Comparison of ENCODE assay signal across 13 cellular contexts in the genomic region with DNA sequence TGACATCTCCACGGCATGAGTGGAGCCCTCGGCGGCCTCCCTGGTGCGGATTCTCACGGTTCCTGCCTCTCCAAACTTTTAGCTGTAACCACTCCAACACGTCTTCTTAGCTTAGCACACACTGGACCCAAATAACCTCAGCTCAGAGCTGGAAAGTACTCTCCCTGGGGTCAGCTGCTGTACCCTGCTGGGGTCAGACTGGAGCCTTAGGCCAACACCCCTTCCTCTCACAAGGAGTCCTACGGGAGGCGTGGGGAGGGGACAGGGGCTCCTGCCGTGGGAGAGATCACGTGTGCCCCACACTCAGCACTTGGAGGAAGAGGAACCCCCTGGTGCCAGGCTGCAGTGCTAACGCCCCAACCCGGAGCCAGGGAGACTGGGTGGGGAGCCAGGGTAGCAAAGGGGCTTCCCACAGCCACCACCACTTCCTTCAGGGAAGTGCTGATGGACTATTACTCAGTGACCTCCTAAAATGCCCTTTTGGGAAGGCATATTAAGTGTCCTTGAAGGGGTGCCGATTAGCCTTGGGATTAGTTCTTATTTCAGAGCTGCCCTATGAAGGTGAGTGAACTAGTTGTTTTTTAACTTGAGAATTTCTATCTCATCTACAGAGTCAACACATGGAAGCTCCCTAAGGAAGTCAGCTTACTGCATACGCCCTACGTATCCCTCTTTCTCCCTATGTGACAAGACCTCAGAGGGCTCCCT.
A peak's percentile ranks its signal among the peaks of the same experiment; 100 is the strongest.
DNase-seq lines count a peak whose midpoint lies in the region; ATAC-seq and TF ChIP-seq lines count a peak whose summit lies in the region.
"Had no signal": no experiment of that assay in that cellular context is flagged by ENCODE, and none has a peak within 500 bp of the region (broad histone marks: within the 10 kb centered on the region; RNA-seq: fewer than 3 reads in every experiment).

No MANE protein-coding gene starts in this region.

- no peak overlapping the region for H3K4me3 ChIP-seq in endodermal cell (ENCODE audit: low read length)

- peaks cover 88% of the 10 kb centered on the region for H3K36me3 ChIP-seq in endodermal cell (ENCODE audit: control insufficient read depth, insufficient read depth, low read length)

- H3K27ac ChIP-seq in endodermal cell (ENCODE audit: low read depth, low read length) = no peak overlapping the region

- DNase-seq in HFFc6 (no peak), endodermal cell (no peak), lung microvascular endothelial cell (ENCODE audit: low read depth in 2 of 2) (peak; percentile 53 to 78), smooth muscle cell of the brain vasculature (ENCODE audit: low read depth, low spot score) (peak; percentile 36), OCI-M2 (lab: John Stamatoyannopoulos, UW; ENCODE audit: unreplicated experiment) (no peak)
- no peak for DNase-seq in stimulated activated CD4-positive, alpha-beta T cell treated with anti-CD3 and anti-CD28 coated beads, Interleukin-2, amount 100 ng/mL, for 24 hours
- DNase-seq: activated CD8-positive, alpha-beta T cell treated with anti-CD3 and anti-CD28 coated beads for 36 hours; activated naive CD4-positive, alpha-beta T cell treated with anti-CD3 and anti-CD28 coated beads, Interleukin-2, amount 50 U/mL, for 16 hours; naive thymus-derived CD8-positive, alpha-beta T cell; NCI-H748 treated with DMSO at 0.1 percent for 48 hours; stimulated activated CD4-positive, alpha-beta T cell treated with anti-CD3 and anti-CD28 coated beads, Interleukin-4, amount 100 ng/mL, for 1 hour had no signal

- H3K27me3 ChIP-seq in endodermal cell (ENCODE audit: control insufficient read depth, insufficient read depth, low read length, poor library complexity, severe bottlenecking) = no peaks in the 10 kb centered on the region

- peak overlapping the region; percentile 31 for H3K4me3 Mint-ChIP-seq in HFFc6
- H3K4me3 Mint-ChIP-seq in endodermal cell = no peak overlapping the region
- H3K4me3 Mint-ChIP-seq: activated CD8-positive, alpha-beta T cell treated with anti-CD3 and anti-CD28 coated beads for 36 hours; naive thymus-derived CD8-positive, alpha-beta T cell had no signal

- peak overlapping the region; percentile 67 for H3K27ac Mint-ChIP-seq in HFFc6
- H3K27ac Mint-ChIP-seq in endodermal cell = peak overlapping the region; percentile 65
- H3K27ac Mint-ChIP-seq: activated CD8-positive, alpha-beta T cell treated with anti-CD3 and anti-CD28 coated beads for 36 hours had no signal

- WGBS in endodermal cell (ENCODE audit: insufficient coverage in 1 of 2, insufficient read length in 1 of 2), 2 experiments = 92 to 95% methylated on average over 12 to 15 of the region's 15 CpGs

- no peaks in the 10 kb centered on the region for H3K9me3 ChIP-seq in endodermal cell (ENCODE audit: control insufficient read depth, low read length)

- peaks cover 100% of the 10 kb centered on the region for H3K4me1 Mint-ChIP-seq in HFFc6 (ENCODE audit: low read depth)
- H3K4me1 Mint-ChIP-seq in endodermal cell = peaks cover 37% of the 10 kb centered on the region

- ATAC-seq in GM18861 (IDR thresholded peaks at IDR 0.05; ENCODE audit: unreplicated experiment) (no peak), GM19328 (IDR thresholded peaks at IDR 0.05; ENCODE audit: unreplicated experiment) (no peak)
- ATAC-seq: activated CD8-positive, alpha-beta T cell treated with anti-CD3 and anti-CD28 coated beads for 36 hours; naive thymus-derived CD8-positive, alpha-beta T cell had no signal

- TF ChIP-seq CTCF in HFFc6 (IDR thresholded peaks at IDR 0.05) (no peak), endodermal cell (conservative IDR thresholded peaks at IDR 0.05) (no peak)

- H3K9me3 Mint-ChIP-seq in HFFc6 = no peaks in the 10 kb centered on the region
- H3K9me3 Mint-ChIP-seq in endodermal cell = no peaks in the 10 kb centered on the region
- H3K9me3 Mint-ChIP-seq: activated CD8-positive, alpha-beta T cell treated with anti-CD3 and anti-CD28 coated beads for 36 hours; naive thymus-derived CD8-positive, alpha-beta T cell had no signal

- peaks cover 16% of the 10 kb centered on the region; the same call in 1 of the 2 replicates for H3K36me3 Mint-ChIP-seq in HFFc6 (ENCODE audit: low read depth)
- H3K36me3 Mint-ChIP-seq in endodermal cell (ENCODE audit: low read depth) = peaks cover 65% of the 10 kb centered on the region

- peaks cover 34% of the 10 kb centered on the region for H3K4me1 ChIP-seq in endodermal cell (ENCODE audit: control insufficient read depth, insufficient read depth, low read length)

- H3K27me3 Mint-ChIP-seq in HFFc6 (ENCODE audit: insufficient read depth) (0 out of 2 replicates have a peak, but pooled peaks cover 2% of the 10 kb centered on the region), endodermal cell (ENCODE audit: insufficient read depth) (no peaks in the 10 kb centered on the region)
- H3K27me3 Mint-ChIP-seq: activated CD8-positive, alpha-beta T cell treated with anti-CD3 and anti-CD28 coated beads for 36 hours; naive thymus-derived CD8-positive, alpha-beta T cell had no signal

- no peak overlapping the region for H3K9ac ChIP-seq in endodermal cell (ENCODE audit: extremely low read depth, low read length, poor library complexity, severe bottlenecking)

Comparison
In these comparisons a context has a peak if more than half of its experiments do, and no peak if none do; other contexts are left out.
1. DNase-seq: peak in lung microvascular endothelial cell (2 of 2) and smooth muscle cell of the brain vasculature (single experiment); none in HFFc6 (single experiment), endodermal cell (single experiment), stimulated activated CD4-positive, alpha-beta T cell treated with anti-CD3 and anti-CD28 coated beads, Interleukin-2, amount 100 ng/mL, for 24 hours (0 of 2) and OCI-M2 (single experiment).